27 cellular contexts compared by ENCODE assay signal in genomic region chr1:215113776-215114153, GRCh38. TPM values are rescaled to one million over a fixed set of nuclear protein-coding genes. Genes with fewer than 3 reads are reported as not detected.
DNase-seq lines count a peak whose midpoint lies in the region; ATAC-seq and TF ChIP-seq lines count a peak whose summit lies in the region.
"Had no signal": no experiment of that assay in that cellular context is flagged by ENCODE, and none has a peak within 500 bp of the region (broad histone marks: within the 10 kb centered on the region; RNA-seq: fewer than 3 reads in every experiment).

No MANE protein-coding gene starts in this region.

- no peak for TF ChIP-seq CTCF in HFFc6 (IDR thresholded peaks at IDR 0.05)
- no peak for TF ChIP-seq CTCF in nephron (IDR thresholded peaks at IDR 0.05; ENCODE audit: unreplicated experiment in 3 of 3)
- no peak for TF ChIP-seq CTCF in vagina (IDR thresholded peaks at IDR 0.05)

- H3K9me3 ChIP-seq in adipocyte (ENCODE audit: control insufficient read depth, low read length) (no peaks in the 10 kb centered on the region), vagina (no peaks in the 10 kb centered on the region)
- H3K9me3 ChIP-seq: esophagus squamous epithelium, lower lobe of right lung, sigmoid colon, tibial artery had no signal

- H3K27ac Mint-ChIP-seq in HFFc6 (peak overlapping the region; percentile 81), nephron (peak overlapping the region in 2 of 3 experiments; percentile 1 to 13)
- H3K27ac Mint-ChIP-seq: CD8-positive, alpha-beta T cell had no signal

- no peak overlapping the region for H3K27ac ChIP-seq in vagina
- H3K27ac ChIP-seq: esophagus squamous epithelium, KMS-11, lower lobe of right lung, sigmoid colon, tibial artery had no signal

- H3K36me3 ChIP-seq in adipocyte (ENCODE audit: control insufficient read depth, insufficient read depth, low read length, severe bottlenecking) = no peaks in the 10 kb centered on the region
- no peaks in the 10 kb centered on the region for H3K36me3 ChIP-seq in vagina
- H3K36me3 ChIP-seq: esophagus squamous epithelium, lower lobe of right lung, sigmoid colon, tibial artery had no signal

- H3K4me1 ChIP-seq in adipocyte (ENCODE audit: control insufficient read depth, insufficient read depth, low read length) (peaks cover 36% of the 10 kb centered on the region), vagina (no peaks in the 10 kb centered on the region)
- H3K4me1 ChIP-seq: lower lobe of right lung, sigmoid colon had no signal

- TF ChIP-seq POLR2A in vagina (IDR thresholded peaks at IDR 0.05) = no peak

- H3K9me3 Mint-ChIP-seq in HFFc6 = no peaks in the 10 kb centered on the region
- H3K9me3 Mint-ChIP-seq in nephron = peaks cover 7% of the 10 kb centered on the region
- H3K9me3 Mint-ChIP-seq: CD8-positive, alpha-beta T cell had no signal

- H3K36me3 Mint-ChIP-seq in HFFc6 (ENCODE audit: low read depth) = peaks cover 35% of the 10 kb centered on the region
- no peaks in the 10 kb centered on the region for H3K36me3 Mint-ChIP-seq in nephron (ENCODE audit: low read depth)
- H3K36me3 Mint-ChIP-seq: CD8-positive, alpha-beta T cell had no signal

- peaks cover 73% of the 10 kb centered on the region for H3K4me1 Mint-ChIP-seq in HFFc6 (ENCODE audit: low read depth)
- peaks cover 41% of the 10 kb centered on the region for H3K4me1 Mint-ChIP-seq in nephron
- H3K4me1 Mint-ChIP-seq: central memory CD8-positive, alpha-beta T cell had no signal

- ATAC-seq in GM18508 (IDR thresholded peaks at IDR 0.05; ENCODE audit: insufficient read depth, unreplicated experiment) (peak; percentile 59), GM19351 (IDR thresholded peaks at IDR 0.05; ENCODE audit: unreplicated experiment) (no peak), HG03045 (IDR thresholded peaks at IDR 0.05; ENCODE audit: unreplicated experiment) (no peak)
- ATAC-seq: CD8-positive, alpha-beta T cell had no signal

- DNase-seq in HFFc6 = no peak
- DNase-seq in adipocyte (ENCODE audit: low read depth) = no peak
- DNase-seq in vagina (ENCODE audit: extremely low spot score in 2 of 2) = no peak
- no peak for DNase-seq in NCI-H82 treated with DMSO at 0.1 percent for 48 hours (lab: John Stamatoyannopoulos, UW; ENCODE audit: unreplicated experiment)
- DNase-seq: activated CD4-positive, alpha-beta T cell treated with anti-CD3 and anti-CD28 coated beads for 48 hours; activated effector memory CD4-positive, alpha-beta T cell treated with anti-CD3 and anti-CD28 coated beads, Interleukin-2, amount 50 U/mL, for 16 hours; CD8-positive, alpha-beta T cell; DMS79 treated with DMSO at 0.1 percent for 48 hours; effector CD8-positive, alpha-beta T cell; esophagus squamous epithelium; H7; lower lobe of right lung; NCI-H1048; NCI-H2081 treated with DMSO at 0.1 percent for 48 hours; NCI-H510A; SHP77; sigmoid colon; stimulated activated CD4-positive, alpha-beta T cell treated with anti-CD3 and anti-CD28 coated beads, Interleukin-1b, Interleukin-23, amount 100 ng/mL, for 48 hours; stimulated activated naive CD4-positive, alpha-beta T cell treated with Interleukin-2 at 50 U/mL for 16 hours; T-helper 1 cell; tibial artery had no signal

- H3K27me3 ChIP-seq in adipocyte (replicated peaks; ENCODE audit: control insufficient read depth, insufficient read depth, low read length) = no peaks in the 10 kb centered on the region
- H3K27me3 ChIP-seq in vagina = no peaks in the 10 kb centered on the region
- H3K27me3 ChIP-seq: esophagus squamous epithelium, sigmoid colon, tibial artery had no signal

- intact Hi-C loops in vagina (cut with DNase I) = no loop called here

- H3K4me3 Mint-ChIP-seq in HFFc6 = peak overlapping the region; percentile 73
- H3K4me3 Mint-ChIP-seq in nephron = no peak overlapping the region
- H3K4me3 Mint-ChIP-seq: CD8-positive, alpha-beta T cell; central memory CD8-positive, alpha-beta T cell had no signal

- H3K27me3 Mint-ChIP-seq in HFFc6 (ENCODE audit: insufficient read depth) (peaks cover 2% of the 10 kb centered on the region; the same call in 1 of the 2 replicates), nephron (ENCODE audit: low read depth) (no peaks in the 10 kb centered on the region)
- H3K27me3 Mint-ChIP-seq: central memory CD8-positive, alpha-beta T cell had no signal

- peak overlapping the region; percentile 39 for H3K9ac ChIP-seq in adipocyte (ENCODE audit: low read length)
- H3K9ac ChIP-seq: KMS-11 had no signal

- H3K4me3 ChIP-seq in adipocyte (ENCODE audit: low read length) (peak overlapping the region; percentile 52), vagina (no peak overlapping the region)
- H3K4me3 ChIP-seq: esophagus squamous epithelium, lower lobe of right lung, sigmoid colon, tibial artery had no signal

RNA-seq across cellular contexts. Expression of gene KCNK2, which starts 31.2 kb away (rescaled TPM):
- total RNA-seq in HFFc6 (2021; fragmentation: NEBNext Ultra II Directional; extraction: Animal tissue kit (Norgen Biotek cat#: 25700)) = 10 to 100 TPM; 50.1 to 93.1 (median 85.0) TPM
- total RNA-seq in vagina = 2.5 TPM
- total RNA-seq: CD8-positive, alpha-beta T cell; lower lobe of right lung had no signal

Comparison
In these comparisons a context has a peak if more than half of its experiments do, and no peak if none do; other contexts are left out.
1. RNA of gene KCNK2, which starts 31.2 kb away (total RNA-seq): 50.1 to 93.1 TPM in HFFc6; 2.5 TPM in vagina (single experiment); every median in the first group is over 10 times any median in the second.